In genomic region chr5:65209341-65209740, GRCh38 we compare ENCODE assay signal across 15 cellular contexts.
DNase-seq lines count a peak whose midpoint lies in the region; ATAC-seq and TF ChIP-seq lines count a peak whose summit lies in the region.
"Had no signal": no experiment of that assay in that cellular context is flagged by ENCODE, and none has a peak within 500 bp of the region (broad histone marks: within the 10 kb centered on the region; RNA-seq: fewer than 3 reads in every experiment).

No MANE protein-coding gene starts in this region.

- no TSS peak for BruUV-seq in A673 (replicated peaks; lab: Mats Ljungman, UMichigan)
- BruUV-seq in HCT116 (replicated peaks; lab: Mats Ljungman, UMichigan), result no TSS peak

- RAD21 ChIA-PET in HCT116 (lab: Charles Lee; ENCODE audit: low non-redundant PET in 1 of 2, low total read pairs in 2 of 2, uncharacterized antibody in 2 of 2, unreplicated experiment in 2 of 2), result no interaction called here

- ATAC-seq in HCT116 (no peak), GM19328 (IDR thresholded peaks at IDR 0.05; ENCODE audit: unreplicated experiment) (no peak), HG03439 (IDR thresholded peaks at IDR 0.05; ENCODE audit: unreplicated experiment) (no peak)
- ATAC-seq: natural killer cell had no signal

- DNase-seq in A673 (ENCODE audit: low spot score) (peak; percentile 14), HCT116 (ENCODE audit: low read depth, low spot score) (no peak), adipocyte (ENCODE audit: low read depth) (peak; percentile 63), foreskin fibroblast (peak; percentile 89 to 92), glutamatergic neuron (no peak), hypothalamus (lab: John Stamatoyannopoulos, UW) (no peak)
- DNase-seq: caudate nucleus; esophagus squamous epithelium; islet precursor cell; natural killer cell; Right ventricle myocardium superior; stimulated activated CD4-positive, alpha-beta T cell treated with anti-CD3 and anti-CD28 coated beads, Interleukin-12 subunit alpha, Interleukin-12 subunit beta, amount 100 ng/mL, for 4 hours had no signal

- H3K36me3 ChIP-seq in A673 (ENCODE audit: insufficient read depth, low read length, poor library complexity, severe bottlenecking), result no peaks in the 10 kb centered on the region
- H3K36me3 ChIP-seq in HCT116 (ENCODE audit: control insufficient read depth in 1 of 2, insufficient read depth in 2 of 2, low read length in 2 of 2), result no peaks in the 10 kb centered on the region
- H3K36me3 ChIP-seq in adipocyte (ENCODE audit: control insufficient read depth, insufficient read depth, low read length, severe bottlenecking), result no peaks in the 10 kb centered on the region
- H3K36me3 ChIP-seq: esophagus squamous epithelium had no signal

- intact Hi-C loops in A673 (cut with micrococcal nuclease; ENCODE audit: unreplicated experiment), result no loop called here
- intact Hi-C loops in HCT116 (cut with micrococcal nuclease), result no loop called here

- no peak overlapping the region for H3K27ac Mint-ChIP-seq in glutamatergic neuron (ENCODE audit: unreplicated experiment)
- H3K27ac Mint-ChIP-seq: B cell, natural killer cell had no signal

- H3K4me1 Mint-ChIP-seq in glutamatergic neuron (ENCODE audit: low read depth, unreplicated experiment), result no peaks in the 10 kb centered on the region
- H3K4me1 Mint-ChIP-seq: B cell, natural killer cell had no signal

- H3K4me3 ChIP-seq in A673 (ENCODE audit: low read depth, low read length, poor library complexity, severe bottlenecking) (no peak overlapping the region), HCT116 (replicated peaks in 1 of 2; ENCODE audit: low read depth in 1 of 2, low read length in 2 of 2) (no peak overlapping the region), adipocyte (ENCODE audit: low read length) (no peak overlapping the region), foreskin fibroblast (ENCODE audit: low read depth in 1 of 2, low read length in 2 of 2) (no peak overlapping the region)
- H3K4me3 ChIP-seq: esophagus squamous epithelium had no signal

- no peaks in the 10 kb centered on the region for H3K9me3 Mint-ChIP-seq in glutamatergic neuron (ENCODE audit: unreplicated experiment)
- H3K9me3 Mint-ChIP-seq: natural killer cell had no signal

- no peak for TF ChIP-seq POLR2A in HCT116 (IDR thresholded peaks at IDR 0.05; ENCODE audit: borderline replicate concordance, extremely low read depth, insufficient read depth, insufficient read length)

- no peak overlapping the region for H2AFZ ChIP-seq in HCT116 (ENCODE audit: low read depth, low read length, poor library complexity, severe bottlenecking)

- no peaks in the 10 kb centered on the region for H3K27me3 ChIP-seq in A673 (replicated peaks; ENCODE audit: insufficient read depth, low read depth, low read length, poor library complexity)
- no peaks in the 10 kb centered on the region for H3K27me3 ChIP-seq in HCT116 (ENCODE audit: insufficient read depth, low read length)
- H3K27me3 ChIP-seq in adipocyte (replicated peaks; ENCODE audit: control insufficient read depth, insufficient read depth, low read length), result no peaks in the 10 kb centered on the region
- H3K27me3 ChIP-seq: esophagus squamous epithelium had no signal

- TF ChIP-seq RAD21 in HCT116 (IDR thresholded peaks at IDR 0.05; ENCODE audit: low read depth), result no peak

- H3K79me2 ChIP-seq in HCT116 (ENCODE audit: insufficient read depth, low read length), result no peaks in the 10 kb centered on the region

- peaks cover 2% of the 10 kb centered on the region for H3K27me3 Mint-ChIP-seq in glutamatergic neuron (ENCODE audit: unreplicated experiment)
- H3K27me3 Mint-ChIP-seq: B cell had no signal

- H3K27ac ChIP-seq in A673 (ENCODE audit: low read depth, low read length, poor library complexity, severe bottlenecking), result no peak overlapping the region
- no peak overlapping the region for H3K27ac ChIP-seq in HCT116 (ENCODE audit: low read depth, low read length)
- H3K27ac ChIP-seq: esophagus squamous epithelium had no signal

- no peak overlapping the region for H3K9ac ChIP-seq in HCT116 (ENCODE audit: low read length)
- H3K9ac ChIP-seq in adipocyte (ENCODE audit: low read length), result peak overlapping the region; percentile 4

- H3K9me2 ChIP-seq in HCT116 (ENCODE audit: insufficient read depth), result no peaks in the 10 kb centered on the region

- TF ChIP-seq CTCF in A673 (conservative IDR thresholded peaks at IDR 0.05; ENCODE audit: low read depth, low read length) (no peak), HCT116 (IDR thresholded peaks at IDR 0.05 in 2 of 3, conservative IDR thresholded peaks at IDR 0.05 in 1 of 3; ENCODE audit: borderline replicate concordance in 1 of 3, insufficient read depth in 1 of 3, low read depth in 2 of 3, low read length in 2 of 3) (no peak), foreskin fibroblast (IDR thresholded peaks at IDR 0.05; ENCODE audit: low read depth, low read length) (no peak), glutamatergic neuron (IDR thresholded peaks at IDR 0.05; ENCODE audit: partially characterized antibody, unreplicated experiment) (no peak)

- H3K9me3 ChIP-seq in A673 (ENCODE audit: low read depth, low read length, poor library complexity, severe bottlenecking) (no peaks in the 10 kb centered on the region), HCT116 (ENCODE audit: control insufficient read depth in 1 of 2, insufficient read depth in 1 of 2, low read depth in 1 of 2, low read length in 2 of 2) (no peaks in the 10 kb centered on the region), adipocyte (ENCODE audit: control insufficient read depth, low read length) (no peaks in the 10 kb centered on the region)
- H3K9me3 ChIP-seq: esophagus squamous epithelium had no signal

- H3K36me3 Mint-ChIP-seq in glutamatergic neuron (ENCODE audit: unreplicated experiment), result no peaks in the 10 kb centered on the region
- H3K36me3 Mint-ChIP-seq: natural killer cell had no signal

- H3K4me1 ChIP-seq in A673 (ENCODE audit: insufficient read depth, low read length, poor library complexity, severe bottlenecking), result no peaks in the 10 kb centered on the region
- H3K4me1 ChIP-seq in HCT116 (ENCODE audit: control insufficient read depth in 1 of 2, insufficient read depth in 2 of 2, low read length in 2 of 2), result no peaks in the 10 kb centered on the region
- peaks cover 15% of the 10 kb centered on the region for H3K4me1 ChIP-seq in adipocyte (ENCODE audit: control insufficient read depth, insufficient read depth, low read length)
- H3K4me1 ChIP-seq: esophagus squamous epithelium had no signal

- POLR2A ChIA-PET in A673 (lab: Charles Lee; ENCODE audit: low non-redundant PET) (no interaction called here), HCT116 (lab: Charles Lee) (no interaction called here)

- CTCF ChIA-PET in A673 (lab: Charles Lee), result no interaction called here
- CTCF ChIA-PET in HCT116 (lab: Charles Lee), result no interaction called here

- H4K20me1 ChIP-seq in HCT116 (ENCODE audit: insufficient read depth), result no peaks in the 10 kb centered on the region

- H3K4me2 ChIP-seq in HCT116 (ENCODE audit: low read length), result no peak overlapping the region

- no peak overlapping the region for H3K4me3 Mint-ChIP-seq in glutamatergic neuron (ENCODE audit: unreplicated experiment)
- H3K4me3 Mint-ChIP-seq: B cell, natural killer cell had no signal

TF ChIP-seq in HCT116, 20 proteins besides CTCF, POLR2A, EP300 and RAD21:
- TF ChIP-seq FOSL1 (IDR thresholded peaks at IDR 0.05; ENCODE audit: low read depth) (peak; percentile 21; the same call in 1 of the 2 replicates), CEBPB (IDR thresholded peaks at IDR 0.05; ENCODE audit: low read depth) (no peak), SRF (IDR thresholded peaks at IDR 0.05; ENCODE audit: low read depth) (no peak), MAX (IDR thresholded peaks at IDR 0.05) (no peak), EZH2phosphoT487 (IDR thresholded peaks at IDR 0.05; ENCODE audit: borderline replicate concordance) (no peak), SIN3A (IDR thresholded peaks at IDR 0.05; ENCODE audit: low read depth) (no peak), JUND (IDR thresholded peaks at IDR 0.05) (no peak)
TF ChIP-seq in HCT116: peak in this region for 1.

Comparison
In these comparisons a context has a peak if more than half of its experiments do, and no peak if none do; other contexts are left out.
1. DNase-seq: peak in A673 (single experiment), adipocyte (single experiment) and foreskin fibroblast (2 of 2); none in HCT116 (single experiment), glutamatergic neuron (single experiment) and hypothalamus (0 of 51).